1 cellular context compared by ENCODE assay signal in genomic region chr2:58107803-58108710, GRCh38.
A peak's percentile ranks its signal among the peaks of the same experiment; 100 is the strongest.
TF ChIP-seq lines count a peak whose summit lies in the region.

No MANE protein-coding gene starts in this region.

TF ChIP-seq in A549, 52 proteins besides CTCF, POLR2A, EP300 and RAD21 (continued from another document):
- no peak for TF ChIP-seq CHD4 (IDR thresholded peaks at IDR 0.05; ENCODE audit: borderline replicate concordance)
- TF ChIP-seq RNF2 (IDR thresholded peaks at IDR 0.05; ENCODE audit: borderline replicate concordance, low read depth): no peak
- no peak for TF ChIP-seq BHLHE40 (IDR thresholded peaks at IDR 0.05; ENCODE audit: low read depth, low read length)
- peak; percentile 82 for TF ChIP-seq RARB (CRISPR knock-in tag; IDR thresholded peaks at IDR 0.05)
- no peak for TF ChIP-seq ESRRA (IDR thresholded peaks at IDR 0.05; ENCODE audit: borderline replicate concordance, low read length)
- no peak for TF ChIP-seq EHMT2 (IDR thresholded peaks at IDR 0.05; ENCODE audit: low read depth)
- no peak for TF ChIP-seq ZSCAN20 (CRISPR knock-in tag; IDR thresholded peaks at IDR 0.05)
- TF ChIP-seq ZC3H11A (IDR thresholded peaks at IDR 0.05): no peak
- peak; percentile 96 for TF ChIP-seq POLR2AphosphoS2 (conservative IDR thresholded peaks at IDR 0.05; ENCODE audit: low read length)
- TF ChIP-seq NR3C1 (IDR thresholded peaks at IDR 0.05): no peak
- no peak for TF ChIP-seq KDM1A (IDR thresholded peaks at IDR 0.05; ENCODE audit: low read depth)
- no peak for TF ChIP-seq FOXS1 (CRISPR knock-in tag; IDR thresholded peaks at IDR 0.05)
- no peak for TF ChIP-seq RFX5 (IDR thresholded peaks at IDR 0.05)
- no peak for TF ChIP-seq REST (IDR thresholded peaks at IDR 0.05)
- TF ChIP-seq JUNB (IDR thresholded peaks at IDR 0.05): peak; percentile 98
- peak; percentile 90 for TF ChIP-seq MAFK (IDR thresholded peaks at IDR 0.05; ENCODE audit: partially characterized antibody)
- peak; percentile 73; the same call in 1 of the 2 replicates for TF ChIP-seq GATA3 (IDR thresholded peaks at IDR 0.05; ENCODE audit: borderline replicate concordance)
- no peak for TF ChIP-seq NFE2L2 (conservative IDR thresholded peaks at IDR 0.05; ENCODE audit: low read length)
- TF ChIP-seq MAX (IDR thresholded peaks at IDR 0.05): peak; percentile 28; the same call in 1 of the 2 replicates
- no peak for TF ChIP-seq ZFP36 (IDR thresholded peaks at IDR 0.05; ENCODE audit: borderline replicate concordance, partially characterized antibody)
- no peak for TF ChIP-seq CBX8 (IDR thresholded peaks at IDR 0.05)
- TF ChIP-seq ZNF302 (CRISPR knock-in tag; IDR thresholded peaks at IDR 0.05): no peak
- no peak for TF ChIP-seq KDM5A (IDR thresholded peaks at IDR 0.05)
- peak; percentile 87 for TF ChIP-seq HOXA7 (CRISPR knock-in tag; IDR thresholded peaks at IDR 0.05)
- no peak for TF ChIP-seq RCOR1 (IDR thresholded peaks at IDR 0.05; ENCODE audit: low read depth, low read length)
- peak; percentile 24; the same call in 1 of the 2 replicates for TF ChIP-seq HOXB13 (CRISPR knock-in tag; IDR thresholded peaks at IDR 0.05; ENCODE audit: low read depth)
- TF ChIP-seq SREBF2 (IDR thresholded peaks at IDR 0.05): no peak
- peak; percentile 69; the same call in 1 of the 2 replicates for TF ChIP-seq HES2 (IDR thresholded peaks at IDR 0.05)
- TF ChIP-seq, protein P1, sequence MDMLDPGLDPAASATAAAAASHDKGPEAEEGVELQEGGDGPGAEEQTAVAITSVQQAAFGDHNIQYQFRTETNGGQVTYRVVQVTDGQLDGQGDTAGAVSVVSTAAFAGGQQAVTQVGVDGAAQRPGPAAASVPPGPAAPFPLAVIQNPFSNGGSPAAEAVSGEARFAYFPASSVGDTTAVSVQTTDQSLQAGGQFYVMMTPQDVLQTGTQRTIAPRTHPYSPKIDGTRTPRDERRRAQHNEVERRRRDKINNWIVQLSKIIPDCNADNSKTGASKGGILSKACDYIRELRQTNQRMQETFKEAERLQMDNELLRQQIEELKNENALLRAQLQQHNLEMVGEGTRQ (IDR thresholded peaks at IDR 0.05): no peak
- TF ChIP-seq HOXB5 (CRISPR knock-in tag; IDR thresholded peaks at IDR 0.05): no peak
- peak; percentile 95 to 99 for TF ChIP-seq JUN (IDR thresholded peaks at IDR 0.05)
- peak; percentile 96 for TF ChIP-seq FOSL2 (IDR thresholded peaks at IDR 0.05)
- peak; percentile 98 for TF ChIP-seq FOSL2 (CRISPR knock-in tag; IDR thresholded peaks at IDR 0.05)
- peak; percentile 93; the same call in 1 of the 2 replicates for TF ChIP-seq FOSB (CRISPR knock-in tag; IDR thresholded peaks at IDR 0.05)
- peak; percentile 94 to 96 for TF ChIP-seq CEBPB (IDR thresholded peaks at IDR 0.05)
- TF ChIP-seq, protein P2, sequence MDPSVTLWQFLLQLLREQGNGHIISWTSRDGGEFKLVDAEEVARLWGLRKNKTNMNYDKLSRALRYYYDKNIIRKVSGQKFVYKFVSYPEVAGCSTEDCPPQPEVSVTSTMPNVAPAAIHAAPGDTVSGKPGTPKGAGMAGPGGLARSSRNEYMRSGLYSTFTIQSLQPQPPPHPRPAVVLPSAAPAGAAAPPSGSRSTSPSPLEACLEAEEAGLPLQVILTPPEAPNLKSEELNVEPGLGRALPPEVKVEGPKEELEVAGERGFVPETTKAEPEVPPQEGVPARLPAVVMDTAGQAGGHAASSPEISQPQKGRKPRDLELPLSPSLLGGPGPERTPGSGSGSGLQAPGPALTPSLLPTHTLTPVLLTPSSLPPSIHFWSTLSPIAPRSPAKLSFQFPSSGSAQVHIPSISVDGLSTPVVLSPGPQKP (IDR thresholded peaks at IDR 0.05; ENCODE audit: low read depth, low read length): no peak
- no peak for TF ChIP-seq HDAC2 (IDR thresholded peaks at IDR 0.05)
- peak; percentile 12; the same call in 1 of the 2 replicates for TF ChIP-seq EHF (CRISPR knock-in tag; IDR thresholded peaks at IDR 0.05)
- TF ChIP-seq, protein P3, sequence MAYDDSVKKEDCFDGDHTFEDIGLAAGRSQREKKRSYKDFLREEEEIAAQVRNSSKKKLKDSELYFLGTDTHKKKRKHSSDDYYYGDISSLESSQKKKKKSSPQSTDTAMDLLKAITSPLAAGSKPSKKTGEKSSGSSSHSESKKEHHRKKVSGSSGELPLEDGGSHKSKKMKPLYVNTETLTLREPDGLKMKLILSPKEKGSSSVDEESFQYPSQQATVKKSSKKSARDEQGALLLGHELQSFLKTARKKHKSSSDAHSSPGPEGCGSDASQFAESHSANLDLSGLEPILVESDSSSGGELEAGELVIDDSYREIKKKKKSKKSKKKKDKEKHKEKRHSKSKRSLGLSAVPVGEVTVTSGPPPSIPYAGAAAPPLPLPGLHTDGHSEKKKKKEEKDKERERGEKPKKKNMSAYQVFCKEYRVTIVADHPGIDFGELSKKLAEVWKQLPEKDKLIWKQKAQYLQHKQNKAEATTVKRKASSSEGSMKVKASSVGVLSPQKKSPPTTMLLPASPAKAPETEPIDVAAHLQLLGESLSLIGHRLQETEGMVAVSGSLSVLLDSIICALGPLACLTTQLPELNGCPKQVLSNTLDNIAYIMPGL (CRISPR knock-in tag; IDR thresholded peaks at IDR 0.05; ENCODE audit: borderline replicate concordance): no peak
- no peak for TF ChIP-seq HEYL (CRISPR knock-in tag; IDR thresholded peaks at IDR 0.05)
TF ChIP-seq in A549: peak in this region for 21.
